8 cellular contexts compared by ENCODE assay signal in the genomic region with DNA sequence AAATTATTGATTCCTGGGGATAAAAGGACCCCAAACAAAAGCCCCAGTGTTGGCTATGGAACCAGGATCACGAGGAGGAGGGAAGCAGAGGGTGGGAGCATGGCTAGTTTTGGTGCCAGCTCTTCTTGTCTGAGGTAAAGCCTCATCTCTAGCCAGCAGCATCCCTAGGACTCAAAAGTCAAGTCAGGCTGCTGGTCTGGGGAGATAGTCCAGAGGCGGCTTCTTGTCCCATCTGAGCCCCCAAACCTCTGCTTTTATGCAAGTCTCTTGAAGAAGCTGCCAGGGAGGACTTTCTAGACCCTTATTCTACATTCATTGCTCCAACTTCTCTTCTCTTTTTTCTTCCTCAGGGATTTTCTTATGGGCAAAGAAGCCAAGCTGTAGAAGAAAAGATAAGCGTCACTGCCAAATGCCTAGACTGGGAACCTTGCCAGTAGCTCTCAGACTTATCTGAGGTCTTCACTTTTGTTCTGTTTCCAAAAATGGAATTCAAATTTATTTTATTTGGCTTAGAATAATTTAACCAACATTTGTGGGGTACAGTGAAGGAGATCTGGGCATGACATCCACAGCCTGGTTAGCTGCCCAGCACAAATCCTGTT. TPM values are rescaled to one million over a fixed set of nuclear protein-coding genes. Genes with fewer than 3 reads are reported as not detected.
A peak's percentile ranks its signal among the peaks of the same experiment; 100 is the strongest.
DNase-seq lines count a peak whose midpoint lies in the region; ATAC-seq and TF ChIP-seq lines count a peak whose summit lies in the region.

No MANE protein-coding gene starts in this region.

- no peaks in the 10 kb centered on the region for H3K27me3 ChIP-seq in esophagus muscularis mucosa
- H3K27me3 ChIP-seq in ovary, result no peaks in the 10 kb centered on the region

- CTCF ChIA-PET in RWPE1 (lab: Yijun Ruan, JAX), result interaction anchor here (0.6 to 2.6 kb wide), 22 partner anchors 9 to 147 kb away, joined by 3 to 27 read pairs (median 6); partner anchors contain the start of genes ITGA10, NUDT17, PIAS3 and RBM8A

- TF ChIP-seq POLR2A in esophagus muscularis mucosa (IDR thresholded peaks at IDR 0.05; ENCODE audit: low read depth) (no peak), ovary (IDR thresholded peaks at IDR 0.05) (no peak)

- peaks cover 21 to 25% (median 23%) of the 10 kb centered on the region in 4 donors for H3K4me1 ChIP-seq in esophagus muscularis mucosa
- H3K4me1 ChIP-seq in ovary (ENCODE audit: insufficient read depth), result peaks cover 8% of the 10 kb centered on the region

- H3K27ac Mint-ChIP-seq in CD14-positive monocyte, result no peak overlapping the region

- TF ChIP-seq CTCF in RWPE1 (conservative IDR thresholded peaks at IDR 0.05; ENCODE audit: low read depth) (no peak), esophagus muscularis mucosa (IDR thresholded peaks at IDR 0.05) (no peak), ovary (IDR thresholded peaks at IDR 0.05) (no peak), CD14-positive monocyte (IDR thresholded peaks at IDR 0.05) (no peak)

- TF ChIP-seq EP300 in esophagus muscularis mucosa (IDR thresholded peaks at IDR 0.05) (no peak), ovary (IDR thresholded peaks at IDR 0.05) (no peak)

- peak; percentile 28 for DNase-seq in COLO829 (ENCODE audit: low spot score)
- no peak for DNase-seq in RWPE1 (ENCODE audit: low spot score)
- no peak for DNase-seq in esophagus muscularis mucosa (ENCODE audit: extremely low spot score)
- peak in 3 of 5 donors; percentile 47 to 59 (median 53) for DNase-seq in ovary
- DNase-seq in H4 (ENCODE audit: low spot score), result no peak
- DNase-seq in CD14-positive monocyte (ENCODE audit: low spot score), result no peak
- DNase-seq in NCI-H82 (lab: John Stamatoyannopoulos, UW), result no peak

- H3K4me3 Mint-ChIP-seq in CD14-positive monocyte, result no peak overlapping the region

- H3K4me3 ChIP-seq in esophagus muscularis mucosa, result peak overlapping the region in 3 of 4 donors; percentile 32 to 42 (median 36)
- no peak overlapping the region for H3K4me3 ChIP-seq in ovary

- no peak for ATAC-seq in HG02973 (IDR thresholded peaks at IDR 0.05; ENCODE audit: unreplicated experiment)

- H3K9me3 Mint-ChIP-seq in CD14-positive monocyte, result no peaks in the 10 kb centered on the region

- H3K36me3 ChIP-seq in esophagus muscularis mucosa, result no peaks in the 10 kb centered on the region
- H3K36me3 ChIP-seq in ovary, result no peaks in the 10 kb centered on the region

- POLR2A ChIA-PET in RWPE1 (lab: Yijun Ruan, JAX; ENCODE audit: low non-redundant PET), result no interaction called here

- intact Hi-C loops in esophagus muscularis mucosa (cut with DNase I), result loop anchor here (1.0 kb wide), 2 partner anchors 19 to 121 kb away; no protein-coding TSS in a partner anchor
- intact Hi-C loops in ovary (cut with DNase I), result loop anchor here in 1 of 4 donors (10.0 kb wide), 1 partner anchor 112 kb away; no protein-coding TSS in a partner anchor
- intact Hi-C loops in CD14-positive monocyte (cut with micrococcal nuclease), result loop anchor here (5.0 to 10.0 kb wide), 2 partner anchors 120 to 122 kb away; no protein-coding TSS in a partner anchor

- H3K36me3 Mint-ChIP-seq in CD14-positive monocyte, result peaks cover 0 to 2% of the 10 kb centered on the region in 2 donors

- no peaks in the 10 kb centered on the region for H3K9me3 ChIP-seq in esophagus muscularis mucosa
- no peaks in the 10 kb centered on the region for H3K9me3 ChIP-seq in ovary

- WGBS in esophagus muscularis mucosa, result 53% methylated on average over 3 of the region's 3 CpGs
- 24 to 28% (median 27%) methylated on average over 3 of the region's 3 CpGs for WGBS in ovary, 3 donors

- H3K27me3 Mint-ChIP-seq in CD14-positive monocyte (ENCODE audit: low read depth in 3 of 3), result peaks cover 0 to 6% (median 1%) of the 10 kb centered on the region in 3 donors

- peak overlapping the region; percentile 99 for H3K27ac ChIP-seq in RWPE1
- peak overlapping the region; percentile 76 to 84 (median 80) for H3K27ac ChIP-seq in esophagus muscularis mucosa (replicated peaks in 1 of 4)
- H3K27ac ChIP-seq in ovary, result peak overlapping the region; percentile 78 to 82

- no peaks in the 10 kb centered on the region for H3K4me1 Mint-ChIP-seq in CD14-positive monocyte

RNA-seq across cellular contexts. Expression of gene ANKRD35, which starts 6.9 kb away (rescaled TPM):
- total RNA-seq in esophagus muscularis mucosa, result 10 to 100 TPM in 2 of 4 donors, 1 to 10 TPM in 2; 4.0 to 11.1 (median 8.4) TPM
- total RNA-seq in ovary, result 1 to 10 TPM; 2.1 to 6.5 (median 3.0) TPM
- polyA plus RNA-seq in ovary, result 1 to 10 TPM; 2.6 to 2.8 TPM
- not detected in 2 replicates for total RNA-seq in H4 (2014; rRNA removed; shearing (Covaris generic))
- 1 to 10 TPM; 1.3 to 1.5 TPM for polyA plus RNA-seq in CD14-positive monocyte

RNA-seq across cellular contexts. Expression of gene ITGA10, which starts 17.3 kb away (rescaled TPM):
- total RNA-seq in esophagus muscularis mucosa (1 to 10 TPM; 1.7 to 7.2 (median 3.8) TPM), ovary (1 to 10 TPM; 1.5 to 4.8 (median 2.8) TPM)
- polyA plus RNA-seq in ovary (1 to 10 TPM; 2.5 to 4.5 TPM), CD14-positive monocyte (not detected)
- total RNA-seq in H4 (2014; rRNA removed; shearing (Covaris generic)), result 0.08 and 0.27 TPM in 2 replicates

RNA-seq across cellular contexts. Expression of gene PEX11B, which starts 25.9 kb away (rescaled TPM):
- 10 to 100 TPM; 18.3 to 21.2 (median 20.0) TPM for total RNA-seq in esophagus muscularis mucosa
- total RNA-seq in ovary, result 10 to 100 TPM; 18.2 to 30.3 (median 26.9) TPM
- 10 to 100 TPM; 22.1 to 44.4 TPM for polyA plus RNA-seq in ovary
- total RNA-seq in H4 (2014; rRNA removed; shearing (Covaris generic)), result 24.4 and 37.4 TPM in 2 replicates
- 10 to 100 TPM; 37.9 to 38.2 TPM for polyA plus RNA-seq in CD14-positive monocyte

RNA-seq across cellular contexts. Expression of gene PIAS3, which starts 33.7 kb away (rescaled TPM):
- 10 to 100 TPM; 11.9 to 25.3 (median 22.9) TPM for total RNA-seq in esophagus muscularis mucosa
- 10 to 100 TPM; 22.9 to 64.1 (median 40.1) TPM for total RNA-seq in ovary
- polyA plus RNA-seq in ovary, result 10 to 100 TPM; 30.5 to 33.8 TPM
- 10.2 and 12.8 TPM in 2 replicates for total RNA-seq in H4 (2014; rRNA removed; shearing (Covaris generic))
- polyA plus RNA-seq in CD14-positive monocyte, result 1 to 10 TPM; 7.2 to 8.8 TPM

RNA-seq across cellular contexts. Expression of gene RBM8A, which starts 34.7 kb away (rescaled TPM):
- total RNA-seq in esophagus muscularis mucosa (100 to 1,000 TPM in 1 of 4 donors, 10 to 100 TPM in 3; 42.8 to 119 (median 69.7) TPM), ovary (100 to 1,000 TPM in 6 of 7 donors, 10 to 100 TPM in 1; 84.4 to 127 (median 113) TPM)
- polyA plus RNA-seq in ovary (100 to 1,000 TPM in 1 of 2 donors, 10 to 100 TPM in 1; 91.6 to 101 TPM), CD14-positive monocyte (100 to 1,000 TPM in 1 of 2 donors, 10 to 100 TPM in 1; 91.5 to 115 TPM)
- 335 and 394 TPM in 2 replicates for total RNA-seq in H4 (2014; rRNA removed; shearing (Covaris generic))

Comparison
In these comparisons a context has a peak if more than half of its experiments do, and no peak if none do; other contexts are left out.
1. DNase-seq: peak in COLO829 (single experiment) and ovary (3 of 5); none in RWPE1 (single experiment), esophagus muscularis mucosa (single experiment), H4 (single experiment), CD14-positive monocyte (single experiment) and NCI-H82 (single experiment).
2. Peak in every context shown above with its lines, with median percentiles within 50 percentile points of each other: H3K27ac ChIP-seq.